Comparison of ENCODE assay signal across 34 cellular contexts in the genomic region with DNA sequence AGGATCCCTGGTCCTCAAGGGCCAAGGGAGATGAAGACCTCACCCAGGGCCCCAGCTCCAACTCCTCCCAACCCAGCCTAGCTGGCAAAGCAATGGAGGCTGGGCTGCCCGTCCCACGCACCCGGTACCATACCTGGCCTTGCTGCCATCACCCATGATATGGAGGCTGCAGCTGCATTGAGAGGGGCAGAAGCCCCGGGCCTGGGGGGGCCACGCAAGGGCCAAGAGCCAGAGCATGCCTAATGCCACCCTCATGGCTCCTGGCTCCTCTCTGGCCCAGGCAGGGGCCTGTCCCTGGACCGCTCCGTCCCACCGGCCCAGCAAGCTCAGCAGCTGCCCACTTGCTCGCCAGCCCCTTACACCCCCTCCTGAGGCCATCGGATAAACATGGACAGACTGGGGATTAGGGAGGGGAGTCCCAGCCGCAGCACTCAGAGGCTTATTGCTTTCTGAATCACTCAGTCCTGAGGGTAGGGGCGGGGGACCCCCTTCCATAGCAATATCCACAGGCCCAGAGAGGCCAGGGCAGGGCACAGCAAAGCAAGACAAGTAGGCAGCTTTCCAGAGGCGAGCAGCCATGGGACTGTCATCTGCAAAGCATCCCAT. TPM values are rescaled to one million over a fixed set of nuclear protein-coding genes. Genes with fewer than 3 reads are reported as not detected.
"Had no signal": no experiment of that assay in that cellular context is flagged by ENCODE, and none has a peak within 500 bp of the region (broad histone marks: within the 10 kb centered on the region; RNA-seq: fewer than 3 reads in every experiment).

A gene with protein sequence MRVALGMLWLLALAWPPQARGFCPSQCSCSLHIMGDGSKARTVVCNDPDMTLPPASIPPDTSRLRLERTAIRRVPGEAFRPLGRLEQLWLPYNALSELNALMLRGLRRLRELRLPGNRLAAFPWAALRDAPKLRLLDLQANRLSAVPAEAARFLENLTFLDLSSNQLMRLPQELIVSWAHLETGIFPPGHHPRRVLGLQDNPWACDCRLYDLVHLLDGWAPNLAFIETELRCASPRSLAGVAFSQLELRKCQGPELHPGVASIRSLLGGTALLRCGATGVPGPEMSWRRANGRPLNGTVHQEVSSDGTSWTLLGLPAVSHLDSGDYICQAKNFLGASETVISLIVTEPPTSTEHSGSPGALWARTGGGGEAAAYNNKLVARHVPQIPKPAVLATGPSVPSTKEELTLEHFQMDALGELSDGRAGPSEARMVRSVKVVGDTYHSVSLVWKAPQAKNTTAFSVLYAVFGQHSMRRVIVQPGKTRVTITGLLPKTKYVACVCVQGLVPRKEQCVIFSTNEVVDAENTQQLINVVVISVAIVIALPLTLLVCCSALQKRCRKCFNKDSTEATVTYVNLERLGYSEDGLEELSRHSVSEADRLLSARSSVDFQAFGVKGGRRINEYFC (minus strand): TSS at position 362 of the 606 bp plus-strand sequence. CDS start 107 bp downstream, at position 255.

- H3K9me3 ChIP-seq: esophagus muscularis mucosa, gastrocnemius medialis, heart left ventricle had no signal

- H3K27ac Mint-ChIP-seq: activated CD4-positive, alpha-beta T cell treated with anti-CD3 and anti-CD28 coated beads, Interleukin-2, amount 10 ng/mL, durations not matched to agents 7 days and 5 days; activated CD8-positive, alpha-beta T cell treated with anti-CD3 and anti-CD28 coated beads for 36 hours; activated naive CD4-positive, alpha-beta T cell treated with anti-CD3 and anti-CD28 coated beads, Interleukin-2, amount 10 ng/mL, durations not matched to agents 7 days and 5 days; activated naive CD4-positive, alpha-beta T cell treated with anti-CD3 and anti-CD28 coated beads, Interleukin-2, amount 50 U/mL, for 72 hours; activated naive CD8-positive, alpha-beta T cell treated with anti-CD3 and anti-CD28 coated beads, Interleukin-2, amount 10 ng/mL, durations not matched to agents 7 days and 5 days; activated T-cell treated with anti-CD3 and anti-CD28 coated beads, Interleukin-2, amount 50 U/mL, for 24 hours; activated T-cell treated with anti-CD3 and anti-CD28 coated beads, Interleukin-2, amount 50 U/mL, for 72 hours; effector memory CD8-positive, alpha-beta T cell; WTC11 had no signal

- H3K4me1 ChIP-seq: foreskin keratinocyte, gastrocnemius medialis had no signal

- DNase-seq: activated CD4-positive, alpha-beta T cell treated with anti-CD3 and anti-CD28 coated beads for 1 hour; activated CD4-positive, alpha-beta T cell treated with anti-CD3 and anti-CD28 coated beads for 4 hours; activated CD4-positive, alpha-beta T cell treated with anti-CD3 and anti-CD28 coated beads, Interleukin-2, amount 10 ng/mL, durations not matched to agents 7 days and 5 days; activated CD4-positive, alpha-beta T cell treated with anti-CD3 and anti-CD28 coated beads, Interleukin-2, amount 50 U/mL, for 48 hours; activated CD8-positive, alpha-beta memory T cell treated with anti-CD3 and anti-CD28 coated beads, Interleukin-2, amount 50 U/mL, for 48 hours; activated CD8-positive, alpha-beta T cell treated with anti-CD3 and anti-CD28 coated beads for 36 hours; activated gamma-delta T cell; activated naive CD4-positive, alpha-beta T cell; activated naive CD4-positive, alpha-beta T cell treated with anti-CD3 and anti-CD28 coated beads, Interleukin-2, amount 10 ng/mL, durations not matched to agents 7 days and 5 days; activated naive CD8-positive, alpha-beta T cell treated with anti-CD3 and anti-CD28 coated beads, Interleukin-2, amount 10 ng/mL, durations not matched to agents 7 days and 5 days; activated T-cell treated with anti-CD3 and anti-CD28 coated beads for 4 hours; activated T-cell treated with anti-CD3 and anti-CD28 coated beads, Interleukin-2, amount 50 U/mL, for 24 hours; activated T-cell treated with anti-CD3 and anti-CD28 coated beads, Interleukin-2, amount 50 U/mL, for 72 hours; brain microvascular endothelial cell; cortex of kidney; dermis blood vessel endothelial cell; effector CD4-positive, alpha-beta T cell; effector memory CD8-positive, alpha-beta T cell; erythroblast; foreskin keratinocyte; gastrocnemius medialis; glutamatergic neuron; heart left ventricle; T-helper 2 cell had no signal

- H3K36me3 Mint-ChIP-seq: activated naive CD4-positive, alpha-beta T cell treated with anti-CD3 and anti-CD28 coated beads, Interleukin-2, amount 10 ng/mL, durations not matched to agents 7 days and 5 days; activated naive CD4-positive, alpha-beta T cell treated with anti-CD3 and anti-CD28 coated beads, Interleukin-2, amount 50 U/mL, for 72 hours; activated naive CD8-positive, alpha-beta T cell treated with anti-CD3 and anti-CD28 coated beads, Interleukin-2, amount 10 ng/mL, durations not matched to agents 7 days and 5 days; WTC11 had no signal

- H3K27ac ChIP-seq: brain microvascular endothelial cell, esophagus muscularis mucosa, foreskin keratinocyte, gastrocnemius medialis had no signal

- FAIRE-seq: astrocyte had no signal

- H3K4me3 ChIP-seq: esophagus muscularis mucosa, gastrocnemius medialis, heart left ventricle had no signal

- H3K4me3 Mint-ChIP-seq: activated CD4-positive, alpha-beta T cell treated with anti-CD3 and anti-CD28 coated beads, Interleukin-2, amount 10 ng/mL, durations not matched to agents 7 days and 5 days; activated CD8-positive, alpha-beta T cell treated with anti-CD3 and anti-CD28 coated beads for 36 hours; activated naive CD4-positive, alpha-beta T cell treated with anti-CD3 and anti-CD28 coated beads, Interleukin-2, amount 10 ng/mL, durations not matched to agents 7 days and 5 days; activated naive CD8-positive, alpha-beta T cell treated with anti-CD3 and anti-CD28 coated beads, Interleukin-2, amount 10 ng/mL, durations not matched to agents 7 days and 5 days; activated T-cell treated with anti-CD3 and anti-CD28 coated beads, Interleukin-2, amount 50 U/mL, for 24 hours; activated T-cell treated with anti-CD3 and anti-CD28 coated beads, Interleukin-2, amount 50 U/mL, for 72 hours; central memory CD8-positive, alpha-beta T cell; effector memory CD8-positive, alpha-beta T cell; WTC11 had no signal

- ATAC-seq: activated CD8-positive, alpha-beta T cell treated with anti-CD3 and anti-CD28 coated beads for 36 hours; activated naive CD4-positive, alpha-beta T cell treated with anti-CD3 and anti-CD28 coated beads, Interleukin-2, amount 50 U/mL, for 72 hours; activated T-cell treated with anti-CD3 and anti-CD28 coated beads, Interleukin-2, amount 50 U/mL, for 72 hours; effector memory CD8-positive, alpha-beta T cell; foreskin keratinocyte; gastrocnemius medialis; heart left ventricle; WTC11 had no signal

- H3K27me3 ChIP-seq: brain microvascular endothelial cell, foreskin keratinocyte had no signal

- H3K36me3 ChIP-seq: brain microvascular endothelial cell, esophagus muscularis mucosa, gastrocnemius medialis, heart left ventricle had no signal

- H3K9me3 Mint-ChIP-seq: activated CD4-positive, alpha-beta T cell treated with anti-CD3 and anti-CD28 coated beads, Interleukin-2, amount 10 ng/mL, durations not matched to agents 7 days and 5 days; activated CD8-positive, alpha-beta T cell treated with anti-CD3 and anti-CD28 coated beads for 36 hours; activated naive CD4-positive, alpha-beta T cell treated with anti-CD3 and anti-CD28 coated beads, Interleukin-2, amount 10 ng/mL, durations not matched to agents 7 days and 5 days; activated naive CD4-positive, alpha-beta T cell treated with anti-CD3 and anti-CD28 coated beads, Interleukin-2, amount 50 U/mL, for 72 hours; activated naive CD8-positive, alpha-beta T cell treated with anti-CD3 and anti-CD28 coated beads, Interleukin-2, amount 10 ng/mL, durations not matched to agents 7 days and 5 days; activated T-cell treated with anti-CD3 and anti-CD28 coated beads, Interleukin-2, amount 50 U/mL, for 24 hours; activated T-cell treated with anti-CD3 and anti-CD28 coated beads, Interleukin-2, amount 50 U/mL, for 72 hours; central memory CD8-positive, alpha-beta T cell; effector memory CD8-positive, alpha-beta T cell; WTC11 had no signal

- H3K4me1 Mint-ChIP-seq: activated CD4-positive, alpha-beta T cell treated with anti-CD3 and anti-CD28 coated beads, Interleukin-2, amount 10 ng/mL, durations not matched to agents 7 days and 5 days; activated naive CD4-positive, alpha-beta T cell treated with anti-CD3 and anti-CD28 coated beads, Interleukin-2, amount 10 ng/mL, durations not matched to agents 7 days and 5 days; activated naive CD8-positive, alpha-beta T cell treated with anti-CD3 and anti-CD28 coated beads, Interleukin-2, amount 10 ng/mL, durations not matched to agents 7 days and 5 days; central memory CD8-positive, alpha-beta T cell had no signal

RNA-seq across cellular contexts. Expression of the gene that starts here (rescaled TPM):
- total RNA-seq: activated CD4-positive, alpha-beta T cell treated with anti-CD3 and anti-CD28 coated beads, Interleukin-2, amount 10 ng/mL, durations not matched to agents 7 days and 5 days; activated CD8-positive, alpha-beta memory T cell treated with anti-CD3 and anti-CD28 coated beads for 36 hours; activated CD8-positive, alpha-beta T cell treated with anti-CD3 and anti-CD28 coated beads for 36 hours; activated naive CD4-positive, alpha-beta T cell treated with anti-CD3 and anti-CD28 coated beads, Interleukin-2, amount 50 U/mL, for 72 hours; activated naive CD8-positive, alpha-beta T cell treated with anti-CD3 and anti-CD28 coated beads, Interleukin-2, amount 10 ng/mL, durations not matched to agents 7 days and 5 days; activated T-cell treated with anti-CD3 and anti-CD28 coated beads, Interleukin-2, amount 50 U/mL, for 72 hours; astrocyte; bronchial epithelial cell; cardiac septum; cerebellum; dermis blood vessel endothelial cell; esophagus muscularis mucosa; foreskin keratinocyte; gastrocnemius medialis; heart left ventricle; T-helper 1 cell treated with Interleukin-12 subunit alpha and Interleukin-12 subunit beta and Interleukin-4 antibody, amounts not matched to agents 30 ng/mL and 1 ng/mL, for 36 hours; WTC11 had no signal
- polyA plus RNA-seq: foreskin keratinocyte, heart left ventricle had no signal
